Comparison of ENCODE assay signal across 3 cellular contexts in the genomic region with DNA sequence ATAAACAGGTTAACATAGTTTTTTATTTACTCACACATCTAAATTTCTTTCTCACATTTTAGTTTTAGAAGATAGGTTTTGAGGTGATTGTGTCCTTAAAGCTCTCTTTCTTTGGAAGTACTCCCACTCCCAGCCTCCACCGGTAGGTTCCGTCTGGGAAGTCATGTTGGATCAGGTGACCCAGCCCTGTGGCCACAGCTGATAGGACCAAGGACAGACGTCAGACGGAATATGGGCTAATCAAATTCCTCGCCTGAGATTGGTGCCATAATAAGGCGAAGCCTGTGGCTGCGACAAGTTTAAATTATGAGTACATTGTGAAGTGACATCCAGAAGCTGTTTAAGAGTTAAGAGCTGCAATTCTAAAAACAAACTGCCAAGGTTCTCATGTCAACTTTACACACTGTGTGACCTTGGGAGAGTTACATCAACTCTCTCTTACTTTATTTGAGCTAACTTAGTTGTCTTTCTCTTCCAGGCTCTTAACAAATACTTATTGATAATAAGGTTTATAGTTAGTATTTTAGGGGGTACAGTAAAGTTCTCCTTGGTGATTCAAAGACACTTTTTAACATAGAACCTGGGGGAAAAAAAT.
"Had no signal": no experiment of that assay in that cellular context is flagged by ENCODE, and none has a peak within 500 bp of the region (broad histone marks: within the 10 kb centered on the region; RNA-seq: fewer than 3 reads in every experiment).

No MANE protein-coding gene starts in this region.

- H3K4me3 ChIP-seq: GM23338 had no signal

- DNase-seq: H9, HCEC 1CT had no signal

- ATAC-seq: GM23338 had no signal
